Comparison of ENCODE assay signal across 21 cellular contexts in genomic region chr9:100211471-100211870, GRCh38.
"Had no signal": no experiment of that assay in that cellular context is flagged by ENCODE, and none has a peak within 500 bp of the region (broad histone marks: within the 10 kb centered on the region; RNA-seq: fewer than 3 reads in every experiment).

No MANE protein-coding gene starts in this region.

- DNase-seq: effector CD4-positive, alpha-beta T cell; endodermal cell; erythroblast; foreskin melanocyte; glutamatergic neuron; immature natural killer cell; kidney; left cardiac atrium; left ventricle myocardium inferior; lower lobe of right lung; mesenchymal stem cell; naive thymus-derived CD8-positive, alpha-beta T cell; small intestine; stimulated activated CD4-positive, alpha-beta T cell treated with anti-CD3 and anti-CD28 coated beads, Interleukin-12 subunit alpha, Interleukin-12 subunit beta, amount 100 ng/mL, for 4 hours; stimulated activated naive CD4-positive, alpha-beta T cell treated with Interleukin-2 at 50 U/mL for 16 hours; thyroid gland had no signal

- H3K27ac ChIP-seq: coronary artery, left ventricle myocardium inferior, lower lobe of right lung, right atrium auricular region, suprapubic skin, thyroid gland had no signal

- ATAC-seq: left cardiac atrium; lower lobe of right lung; naive thymus-derived CD8-positive, alpha-beta T cell had no signal

- H3K4me1 Mint-ChIP-seq: neural crest cell had no signal

- H3K27me3 Mint-ChIP-seq: naive thymus-derived CD8-positive, alpha-beta T cell; type B pancreatic cell had no signal

- H3K36me3 Mint-ChIP-seq: immature natural killer cell had no signal

- H3K27me3 ChIP-seq: right atrium auricular region, suprapubic skin, thyroid gland had no signal

- H3K4me3 ChIP-seq: coronary artery, left ventricle myocardium inferior, lower lobe of right lung, right atrium auricular region, suprapubic skin, thyroid gland had no signal

- H3K4me3 Mint-ChIP-seq: endodermal cell; immature natural killer cell; naive thymus-derived CD8-positive, alpha-beta T cell; neural crest cell; type B pancreatic cell had no signal

- H3K4me1 ChIP-seq: lower lobe of right lung, right atrium auricular region, suprapubic skin, thyroid gland had no signal

- H3K36me3 ChIP-seq: left ventricle myocardium inferior, right atrium auricular region, suprapubic skin, thyroid gland had no signal

- H3K9me3 Mint-ChIP-seq: endodermal cell; immature natural killer cell; naive thymus-derived CD8-positive, alpha-beta T cell; neural crest cell; type B pancreatic cell had no signal

- H3K27ac Mint-ChIP-seq: endodermal cell; immature natural killer cell; naive thymus-derived CD8-positive, alpha-beta T cell; type B pancreatic cell had no signal
